18 cellular contexts compared by ENCODE assay signal in genomic region chr22:17952273-17952801, GRCh38.
DNase-seq lines count a peak whose midpoint lies in the region; ATAC-seq and TF ChIP-seq lines count a peak whose summit lies in the region.
"Had no signal": no experiment of that assay in that cellular context is flagged by ENCODE, and none has a peak within 500 bp of the region (broad histone marks: within the 10 kb centered on the region; RNA-seq: fewer than 3 reads in every experiment).

No MANE protein-coding gene starts in this region.

- in situ Hi-C loops in G401 (cut with HindIII; ENCODE audit: low sequenced_read_pairs) = no loop called here

- H3K27me3 ChIP-seq in foreskin keratinocyte = no peaks in the 10 kb centered on the region
- H3K27me3 ChIP-seq in breast epithelium = no peaks in the 10 kb centered on the region
- H3K27me3 ChIP-seq: ovary, stomach, vagina had no signal

- H3K27ac Mint-ChIP-seq in activated CD4-positive, alpha-beta memory T cell treated with anti-CD3 and anti-CD28 coated beads for 36 hours = no peak overlapping the region
- H3K27ac Mint-ChIP-seq: activated naive CD4-positive, alpha-beta T cell treated with anti-CD3 and anti-CD28 coated beads, Interleukin-2, amount 10 ng/mL, durations not matched to agents 7 days and 5 days; T-helper 17 cell had no signal

- POLR2A ChIA-PET in activated CD4-positive, alpha-beta memory T cell treated with anti-CD3 and anti-CD28 coated beads for 36 hours (lab: Charles Lee) = no interaction called here

- TF ChIP-seq CTCF in foreskin keratinocyte (conservative IDR thresholded peaks at IDR 0.05) (peak; percentile 21), mucosa of descending colon (IDR thresholded peaks at IDR 0.05) (no peak), breast epithelium (IDR thresholded peaks at IDR 0.05) (no peak)

- CTCF ChIA-PET in activated CD4-positive, alpha-beta memory T cell treated with anti-CD3 and anti-CD28 coated beads for 36 hours (lab: Charles Lee) = no interaction called here

- no peak for TF ChIP-seq POLR2A in breast epithelium (IDR thresholded peaks at IDR 0.05)

- no peaks in the 10 kb centered on the region for H3K9me3 Mint-ChIP-seq in activated CD4-positive, alpha-beta memory T cell treated with anti-CD3 and anti-CD28 coated beads for 36 hours
- H3K9me3 Mint-ChIP-seq: activated naive CD4-positive, alpha-beta T cell treated with anti-CD3 and anti-CD28 coated beads, Interleukin-2, amount 10 ng/mL, durations not matched to agents 7 days and 5 days had no signal

- H3K9me3 ChIP-seq in mucosa of descending colon (no peaks in the 10 kb centered on the region), breast epithelium (no peaks in the 10 kb centered on the region)
- H3K9me3 ChIP-seq: ovary, stomach, vagina had no signal

- no peaks in the 10 kb centered on the region for H3K36me3 Mint-ChIP-seq in activated CD4-positive, alpha-beta memory T cell treated with anti-CD3 and anti-CD28 coated beads for 36 hours
- H3K36me3 Mint-ChIP-seq: activated naive CD4-positive, alpha-beta T cell treated with anti-CD3 and anti-CD28 coated beads, Interleukin-2, amount 10 ng/mL, durations not matched to agents 7 days and 5 days had no signal

- H3K4me1 ChIP-seq in foreskin keratinocyte = peaks cover 6% of the 10 kb centered on the region
- H3K4me1 ChIP-seq in mucosa of descending colon (ENCODE audit: low read depth) = peaks cover 13% of the 10 kb centered on the region
- H3K4me1 ChIP-seq in breast epithelium = no peaks in the 10 kb centered on the region

- peak; percentile 30 for ATAC-seq in foreskin keratinocyte
- ATAC-seq in mucosa of descending colon = peak; percentile 85
- ATAC-seq in HG03280 (IDR thresholded peaks at IDR 0.05; ENCODE audit: unreplicated experiment) = no peak
- ATAC-seq in HG03342 (IDR thresholded peaks at IDR 0.05; ENCODE audit: unreplicated experiment) = no peak
- ATAC-seq: T-helper 17 cell had no signal

- DNase-seq in G401 (ENCODE audit: low spot score) (peak; percentile 78), NCI-H524 (lab: John Stamatoyannopoulos, UW) (peak; percentile 33 to 85), foreskin keratinocyte (no peak), mucosa of descending colon (peak; percentile 67 to 73 (median 72)), breast epithelium (ENCODE audit: low spot score in 2 of 2) (no peak)
- DNase-seq in activated CD4-positive, alpha-beta memory T cell treated with anti-CD3 and anti-CD28 coated beads for 36 hours = no peak
- DNase-seq: activated CD4-positive, CD25-positive, alpha-beta regulatory T cell treated with anti-CD3 and anti-CD28 coated beads, Interleukin-2, amount 50 U/mL, for 72 hours; activated naive CD4-positive, alpha-beta T cell treated with anti-CD3 and anti-CD28 coated beads, Interleukin-2, amount 10 ng/mL, durations not matched to agents 7 days and 5 days; AML-193; effector CD4-positive, alpha-beta T cell; IMR-90; NCI-H1105; ovary; stomach; T-helper 17 cell had no signal

- intact Hi-C loops in mucosa of descending colon (cut with DNase I, micrococcal nuclease) (no loop called here), breast epithelium (cut with DNase I; ENCODE audit: low total_unique reads) (no loop called here)
- intact Hi-C loops in activated CD4-positive, alpha-beta memory T cell treated with anti-CD3 and anti-CD28 coated beads for 36 hours (cut with micrococcal nuclease) = no loop called here

- H3K4me1 Mint-ChIP-seq in activated CD4-positive, alpha-beta memory T cell treated with anti-CD3 and anti-CD28 coated beads for 36 hours (ENCODE audit: low read depth) = peaks cover 10% of the 10 kb centered on the region

- H3K27me3 Mint-ChIP-seq in activated CD4-positive, alpha-beta memory T cell treated with anti-CD3 and anti-CD28 coated beads for 36 hours = no peaks in the 10 kb centered on the region
- H3K27me3 Mint-ChIP-seq: activated naive CD4-positive, alpha-beta T cell treated with anti-CD3 and anti-CD28 coated beads, Interleukin-2, amount 10 ng/mL, durations not matched to agents 7 days and 5 days; T-helper 17 cell had no signal

- no peak overlapping the region for H3K27ac ChIP-seq in foreskin keratinocyte
- H3K27ac ChIP-seq in breast epithelium = no peak overlapping the region
- H3K27ac ChIP-seq: ovary, vagina had no signal

- no peak overlapping the region for H3K4me3 ChIP-seq in mucosa of descending colon
- no peak overlapping the region for H3K4me3 ChIP-seq in breast epithelium
- H3K4me3 ChIP-seq: ovary, stomach, vagina had no signal

- H3K36me3 ChIP-seq in mucosa of descending colon (ENCODE audit: low read depth) = no peaks in the 10 kb centered on the region
- H3K36me3 ChIP-seq in breast epithelium = no peaks in the 10 kb centered on the region
- H3K36me3 ChIP-seq: ovary, stomach, vagina had no signal

- H3K4me3 Mint-ChIP-seq in activated CD4-positive, alpha-beta memory T cell treated with anti-CD3 and anti-CD28 coated beads for 36 hours = no peak overlapping the region
- H3K4me3 Mint-ChIP-seq: activated naive CD4-positive, alpha-beta T cell treated with anti-CD3 and anti-CD28 coated beads, Interleukin-2, amount 10 ng/mL, durations not matched to agents 7 days and 5 days; T-helper 17 cell had no signal

Comparison
In these comparisons a context has a peak if more than half of its experiments do, and no peak if none do; other contexts are left out.
1. DNase-seq: peak in G401 (single experiment), NCI-H524 (2 of 2) and mucosa of descending colon (3 of 3); none in foreskin keratinocyte (0 of 2), breast epithelium (0 of 2) and activated CD4-positive, alpha-beta memory T cell treated with anti-CD3 and anti-CD28 coated beads for 36 hours (single experiment).
2. ATAC-seq: peak in foreskin keratinocyte (single experiment) and mucosa of descending colon (single experiment); none in HG03280 (single experiment) and HG03342 (single experiment).